ENCODE assay signal across 9 cellular contexts in the genomic region with DNA sequence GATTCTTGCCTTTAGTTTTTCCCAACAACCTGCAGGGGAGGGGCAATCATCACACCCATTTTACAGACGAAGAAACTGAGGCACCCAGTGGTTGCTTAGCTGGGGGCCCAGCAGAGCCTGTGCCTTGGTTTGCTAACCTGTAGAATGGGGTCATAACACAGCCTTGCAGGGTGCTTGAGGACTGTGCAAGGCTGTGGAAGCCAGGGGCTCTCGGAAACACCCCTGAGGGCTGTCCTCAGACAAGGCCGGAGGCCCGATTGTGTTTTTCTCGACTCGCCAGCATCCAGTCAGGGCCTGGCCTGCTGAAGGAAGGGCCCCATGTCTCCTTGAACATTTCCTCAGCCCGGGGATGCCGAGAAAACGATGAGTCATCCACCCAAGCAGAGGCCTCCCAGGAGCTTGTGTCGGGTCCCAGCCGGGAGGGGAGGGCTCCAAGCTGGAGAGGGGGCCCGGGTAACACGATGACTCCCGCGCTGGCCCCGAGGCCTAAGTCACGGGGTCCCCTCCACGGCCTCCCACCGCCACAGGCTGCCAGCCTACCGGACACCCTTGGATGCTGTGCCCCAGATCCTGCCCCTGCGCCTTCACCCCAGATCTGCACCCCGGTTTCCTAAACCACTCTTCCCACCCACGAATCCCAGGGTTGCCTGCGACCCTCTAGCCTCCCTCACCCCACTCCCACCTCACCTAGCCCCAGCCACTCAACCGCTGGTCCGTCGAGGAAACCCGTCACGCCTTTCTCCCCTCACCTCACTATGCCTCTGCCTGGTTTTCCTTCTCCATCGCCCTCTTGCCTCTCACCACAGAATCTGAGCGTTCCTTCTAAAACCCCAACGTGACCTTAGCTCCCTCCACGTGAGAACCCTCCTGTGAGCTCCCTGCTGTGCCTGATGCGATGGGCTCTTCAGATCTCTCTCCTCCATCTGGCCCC. TPM values are rescaled to one million over a fixed set of nuclear protein-coding genes. Genes with fewer than 3 reads are reported as not detected.
DNase-seq lines count a peak whose midpoint lies in the region; ATAC-seq lines count a peak whose summit lies in the region.
"Had no signal": no experiment of that assay in that cellular context is flagged by ENCODE, and none has a peak within 500 bp of the region (broad histone marks: within the 10 kb centered on the region; RNA-seq: fewer than 3 reads in every experiment).

No MANE protein-coding gene starts in this region.

- no peak overlapping the region for H3K4me3 Mint-ChIP-seq in T-helper 2 cell treated with Interferon-gamma antibody and Interleukin-4, amounts not matched to agents 5 μg/mL and 100 μg/mL, for 36 hours

- H3K36me3 ChIP-seq in effector memory CD4-positive, alpha-beta T cell (ENCODE audit: control insufficient read depth, insufficient read depth, low read length): peaks cover 2% of the 10 kb centered on the region

- DNase-seq in T-helper 2 cell treated with Interferon-gamma antibody and Interleukin-4, amounts not matched to agents 5 μg/mL and 100 μg/mL, for 36 hours (ENCODE audit: low spot score): peak; percentile 37
- no peak for DNase-seq in T-helper 2 cell
- DNase-seq in SKM-1 (lab: John Stamatoyannopoulos, UW; ENCODE audit: unreplicated experiment): peak; percentile 67
- DNase-seq in effector memory CD4-positive, alpha-beta T cell: no peak
- peak; percentile 15 for DNase-seq in pulmonary artery endothelial cell (ENCODE audit: low read depth, low spot score)
- no peak for DNase-seq in NCI-H187 (lab: John Stamatoyannopoulos, UW)

- H3K9me3 Mint-ChIP-seq in T-helper 2 cell treated with Interferon-gamma antibody and Interleukin-4, amounts not matched to agents 5 μg/mL and 100 μg/mL, for 36 hours: no peaks in the 10 kb centered on the region

- peaks cover 7% of the 10 kb centered on the region for H3K4me1 Mint-ChIP-seq in T-helper 2 cell treated with Interferon-gamma antibody and Interleukin-4, amounts not matched to agents 5 μg/mL and 100 μg/mL, for 36 hours (ENCODE audit: low read depth)

- H3K9me3 ChIP-seq in effector memory CD4-positive, alpha-beta T cell (ENCODE audit: control insufficient read depth, low read length): no peaks in the 10 kb centered on the region

- H3K27me3 Mint-ChIP-seq in T-helper 2 cell treated with Interferon-gamma antibody and Interleukin-4, amounts not matched to agents 5 μg/mL and 100 μg/mL, for 36 hours (ENCODE audit: low read depth): no peaks in the 10 kb centered on the region

- H3K4me1 ChIP-seq in effector memory CD4-positive, alpha-beta T cell (ENCODE audit: control insufficient read depth, insufficient read depth, low read length, poor library complexity, severe bottlenecking): peaks cover 57% of the 10 kb centered on the region

- no peaks in the 10 kb centered on the region for H3K27me3 ChIP-seq in effector memory CD4-positive, alpha-beta T cell (replicated peaks; ENCODE audit: control insufficient read depth, insufficient read depth, low read length, poor library complexity, severe bottlenecking)

- H3K4me3 ChIP-seq in effector memory CD4-positive, alpha-beta T cell (ENCODE audit: insufficient read depth, low read depth, low read length, poor library complexity, severe bottlenecking): no peak overlapping the region

- H3K36me3 Mint-ChIP-seq in T-helper 2 cell treated with Interferon-gamma antibody and Interleukin-4, amounts not matched to agents 5 μg/mL and 100 μg/mL, for 36 hours (ENCODE audit: low read depth): no peaks in the 10 kb centered on the region

- peak overlapping the region; percentile 14 for H3K27ac ChIP-seq in effector memory CD4-positive, alpha-beta T cell (ENCODE audit: insufficient read depth, low read length, poor library complexity, severe bottlenecking)
- H3K27ac ChIP-seq: C4-2B had no signal

- no peak for ATAC-seq in GM21526 (IDR thresholded peaks at IDR 0.05; ENCODE audit: low FRiP score, unreplicated experiment)
- ATAC-seq in GM19455 (IDR thresholded peaks at IDR 0.05; ENCODE audit: unreplicated experiment): no peak

- H3K27ac Mint-ChIP-seq in T-helper 2 cell treated with Interferon-gamma antibody and Interleukin-4, amounts not matched to agents 5 μg/mL and 100 μg/mL, for 36 hours: no peak overlapping the region

RNA-seq across cellular contexts. Expression of gene NOL4L, which starts 10.6 kb away (rescaled TPM):
- 10.3 and 11.5 TPM in 2 replicates for total RNA-seq in pulmonary artery endothelial cell

Comparison
In these comparisons a context has a peak if more than half of its experiments do, and no peak if none do; other contexts are left out.
1. DNase-seq: peak in T-helper 2 cell treated with Interferon-gamma antibody and Interleukin-4, amounts not matched to agents 5 μg/mL and 100 μg/mL, for 36 hours (single experiment), SKM-1 (single experiment) and pulmonary artery endothelial cell (single experiment); none in T-helper 2 cell (0 of 5), effector memory CD4-positive, alpha-beta T cell (0 of 3) and NCI-H187 (0 of 2).